Comparison of ENCODE assay signal across 1 cellular context in the genomic region with DNA sequence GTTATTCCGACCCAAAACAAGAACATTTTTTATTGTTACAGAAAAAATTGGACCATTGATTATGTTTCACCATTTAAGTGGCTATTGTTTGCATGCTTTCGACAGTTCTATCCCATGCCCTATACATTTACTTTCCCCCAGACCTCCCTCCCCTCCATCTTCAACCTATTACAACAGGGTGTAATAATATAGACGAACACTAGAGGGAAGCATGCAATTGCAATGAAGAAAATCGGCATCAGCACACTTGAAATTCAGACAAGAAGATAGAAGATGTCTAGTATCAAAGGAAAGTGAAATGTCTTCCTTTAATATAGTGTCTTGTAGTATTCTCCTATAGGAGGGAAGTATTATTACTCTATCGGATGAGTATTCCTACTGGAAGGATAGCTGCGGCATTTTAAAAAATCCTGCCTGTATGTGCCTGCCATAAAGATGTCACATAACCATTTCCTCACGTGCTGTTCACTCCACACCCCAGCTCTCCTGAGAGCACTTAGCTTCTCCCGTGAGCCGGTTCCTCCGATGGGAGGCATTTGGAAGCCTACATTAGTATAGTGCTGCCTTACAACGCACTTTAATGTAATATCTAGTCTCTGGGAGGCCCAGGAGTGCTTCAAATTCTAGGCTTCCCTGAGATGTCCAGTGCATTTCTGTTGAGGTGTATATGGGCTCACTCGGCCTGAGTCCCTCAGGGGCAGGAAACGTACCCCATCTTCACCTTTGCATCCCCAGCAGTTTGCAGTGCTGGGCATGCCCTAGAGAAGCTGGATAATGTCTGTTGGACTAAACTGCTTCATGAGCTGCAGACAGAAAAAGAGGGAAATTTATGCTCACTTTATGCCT.
TF ChIP-seq lines count a peak whose summit lies in the region.

No MANE protein-coding gene starts in this region.

TF ChIP-seq in H1, 55 proteins besides CTCF, POLR2A, EP300 and RAD21:
- TF ChIP-seq ASH2L (IDR thresholded peaks at IDR 0.05; ENCODE audit: low read length) (no peak), CBX8 (IDR thresholded peaks at IDR 0.05; ENCODE audit: borderline replicate concordance, low read depth, low read length) (no peak), SIN3A (conservative IDR thresholded peaks at IDR 0.05 in 1 of 2, IDR thresholded peaks at IDR 0.05 in 1 of 2; ENCODE audit: low read depth in 1 of 2, low read length in 2 of 2) (no peak), HDAC2 (IDR thresholded peaks at IDR 0.05; ENCODE audit: borderline replicate concordance in 1 of 2, low read depth in 2 of 2, low read length in 2 of 2) (no peak), SIX5 (IDR thresholded peaks at IDR 0.05; ENCODE audit: low read depth, low read length) (no peak), NANOG (IDR thresholded peaks at IDR 0.05; ENCODE audit: insufficient read depth, low read depth, low read length, poor library complexity, severe bottlenecking) (no peak), FOSL1 (IDR thresholded peaks at IDR 0.05; ENCODE audit: insufficient read depth, low read depth, low read length) (no peak), CBX5 (IDR thresholded peaks at IDR 0.05; ENCODE audit: low read depth, low read length) (no peak), RFX5 (IDR thresholded peaks at IDR 0.05; ENCODE audit: borderline replicate concordance, low read depth, low read length) (no peak), SIRT6 (IDR thresholded peaks at IDR 0.05; ENCODE audit: low read length) (no peak), TAF7 (optimal IDR thresholded peaks at IDR 0.05; ENCODE audit: borderline replicate concordance, low read depth, low read length) (no peak)
